ENCODE assay signal across 1 cellular context in genomic region chr3:174440350-174440716, GRCh38.
TF ChIP-seq lines count a peak whose summit lies in the region.

No MANE protein-coding gene starts in this region.

TF ChIP-seq in SK-N-SH, 30 proteins besides CTCF, POLR2A, EP300 and RAD21 (continued from another document):
- no peak for TF ChIP-seq EZH2phosphoT487 (IDR thresholded peaks at IDR 0.05; ENCODE audit: borderline replicate concordance, low read depth)
- no peak for TF ChIP-seq GATA2 (CRISPR knock-in tag; IDR thresholded peaks at IDR 0.05)
- TF ChIP-seq SMC3 (IDR thresholded peaks at IDR 0.05; ENCODE audit: low read depth, low read length): no peak
- TF ChIP-seq TEAD4 (IDR thresholded peaks at IDR 0.05; ENCODE audit: borderline replicate concordance, insufficient read depth): no peak
- no peak for TF ChIP-seq NRF1 (IDR thresholded peaks at IDR 0.05; ENCODE audit: low read depth, low read length)
- TF ChIP-seq POLR2AphosphoS5 (IDR thresholded peaks at IDR 0.05; ENCODE audit: low read depth, low read length): no peak
- TF ChIP-seq USF2 (IDR thresholded peaks at IDR 0.05; ENCODE audit: borderline replicate concordance, low read depth, low read length): no peak
